ENCODE assay signal across 30 cellular contexts in genomic region chr11:110162216-110162615, GRCh38.
"Had no signal": no experiment of that assay in that cellular context is flagged by ENCODE, and none has a peak within 500 bp of the region (broad histone marks: within the 10 kb centered on the region; RNA-seq: fewer than 3 reads in every experiment).

No MANE protein-coding gene starts in this region.

- H3K79me2 ChIP-seq: parathyroid adenoma had no signal

- H3K9me3 Mint-ChIP-seq: activated CD4-positive, alpha-beta memory T cell treated with anti-CD3 and anti-CD28 coated beads, Interleukin-2, amount 10 ng/mL, durations not matched to agents 7 days and 5 days; activated CD4-positive, alpha-beta T cell treated with anti-CD3 and anti-CD28 coated beads, Interleukin-2, amount 10 ng/mL, durations not matched to agents 7 days and 5 days; activated naive CD4-positive, alpha-beta T cell treated with anti-CD3 and anti-CD28 coated beads, Interleukin-2, amount 10 ng/mL, durations not matched to agents 7 days and 5 days; activated naive CD8-positive, alpha-beta T cell treated with anti-CD3 and anti-CD28 coated beads, Interleukin-2, amount 10 ng/mL, durations not matched to agents 7 days and 5 days; activated T-cell treated with anti-CD3 and anti-CD28 coated beads, Interleukin-2, amount 50 U/mL, for 24 hours; central memory CD8-positive, alpha-beta T cell; naive thymus-derived CD4-positive, alpha-beta T cell; stimulated activated naive B cell treated with anti-CD40 and anti-IgM and Interleukin-4, amounts not matched to agents 10 μg/mL and 1 μg/mL and 100 μg/mL, for 72 hours; WTC11 had no signal

- H3K4me3 ChIP-seq: breast epithelium, gastroesophageal sphincter, stomach, thyroid gland, upper lobe of left lung had no signal

- DNase-seq: activated CD4-positive, alpha-beta memory T cell treated with anti-CD3 and anti-CD28 coated beads, Interleukin-2, amount 10 ng/mL, durations not matched to agents 7 days and 5 days; activated CD4-positive, alpha-beta T cell treated with anti-CD3 and anti-CD28 coated beads for 1 hour; activated CD4-positive, alpha-beta T cell treated with anti-CD3 and anti-CD28 coated beads, Interleukin-2, amount 10 ng/mL, durations not matched to agents 7 days and 5 days; activated CD8-positive, alpha-beta memory T cell treated with anti-CD3 and anti-CD28 coated beads, Interleukin-2, amount 50 U/mL, for 48 hours; activated gamma-delta T cell; activated naive CD4-positive, alpha-beta T cell treated with anti-CD3 and anti-CD28 coated beads, Interleukin-2, amount 10 ng/mL, durations not matched to agents 7 days and 5 days; activated naive CD8-positive, alpha-beta T cell treated with anti-CD3 and anti-CD28 coated beads, Interleukin-2, amount 10 ng/mL, durations not matched to agents 7 days and 5 days; activated T-cell treated with anti-CD3 and anti-CD28 coated beads, Interleukin-2, amount 50 U/mL, for 24 hours; amygdala; dermis blood vessel endothelial cell; effector CD4-positive, alpha-beta T cell; hippocampal formation; kidney; left colon; midbrain; naive thymus-derived CD4-positive, alpha-beta T cell; nucleus accumbens; right cardiac atrium; stimulated activated CD4-positive, alpha-beta T cell treated with anti-CD3 and anti-CD28 coated beads, Interleukin-15, amount 100 ng/mL, for 24 hours; stimulated activated CD4-positive, alpha-beta T cell treated with anti-CD3 and anti-CD28 coated beads, Interleukin-2, amount 100 ng/mL, for 24 hours; stimulated activated naive B cell treated with anti-CD40 and anti-IgM and Interleukin-4, amounts not matched to agents 10 μg/mL and 1 μg/mL and 100 μg/mL, for 72 hours; stomach; T-helper 17 cell; thyroid gland; upper lobe of left lung had no signal

- ATAC-seq: gastroesophageal sphincter; left colon; naive thymus-derived CD4-positive, alpha-beta T cell; right cardiac atrium; stimulated activated naive B cell treated with anti-CD40 and anti-IgM and Interleukin-4, amounts not matched to agents 10 μg/mL and 1 μg/mL and 100 μg/mL, for 72 hours; T-helper 17 cell; WTC11 had no signal

- H3K4me1 ChIP-seq: breast epithelium, gastroesophageal sphincter, parathyroid adenoma, stomach, upper lobe of left lung had no signal

- H3K27me3 ChIP-seq: breast epithelium, gastroesophageal sphincter, stomach, thyroid gland, upper lobe of left lung had no signal

- H3K27ac Mint-ChIP-seq: activated CD4-positive, alpha-beta memory T cell treated with anti-CD3 and anti-CD28 coated beads, Interleukin-2, amount 10 ng/mL, durations not matched to agents 7 days and 5 days; activated CD4-positive, alpha-beta T cell treated with anti-CD3 and anti-CD28 coated beads, Interleukin-2, amount 10 ng/mL, durations not matched to agents 7 days and 5 days; activated naive CD4-positive, alpha-beta T cell treated with anti-CD3 and anti-CD28 coated beads, Interleukin-2, amount 10 ng/mL, durations not matched to agents 7 days and 5 days; activated naive CD8-positive, alpha-beta T cell treated with anti-CD3 and anti-CD28 coated beads, Interleukin-2, amount 10 ng/mL, durations not matched to agents 7 days and 5 days; activated T-cell treated with anti-CD3 and anti-CD28 coated beads, Interleukin-2, amount 50 U/mL, for 24 hours; naive thymus-derived CD4-positive, alpha-beta T cell; stimulated activated naive B cell treated with anti-CD40 and anti-IgM and Interleukin-4, amounts not matched to agents 10 μg/mL and 1 μg/mL and 100 μg/mL, for 72 hours; T-helper 17 cell; WTC11 had no signal

- H3K36me3 Mint-ChIP-seq: activated naive CD4-positive, alpha-beta T cell treated with anti-CD3 and anti-CD28 coated beads, Interleukin-2, amount 10 ng/mL, durations not matched to agents 7 days and 5 days; activated naive CD8-positive, alpha-beta T cell treated with anti-CD3 and anti-CD28 coated beads, Interleukin-2, amount 10 ng/mL, durations not matched to agents 7 days and 5 days; naive thymus-derived CD4-positive, alpha-beta T cell had no signal

- H3K9me3 ChIP-seq: breast epithelium, gastroesophageal sphincter, stomach, thyroid gland, upper lobe of left lung had no signal

- H3K4me3 Mint-ChIP-seq: activated CD4-positive, alpha-beta memory T cell treated with anti-CD3 and anti-CD28 coated beads, Interleukin-2, amount 10 ng/mL, durations not matched to agents 7 days and 5 days; activated CD4-positive, alpha-beta T cell treated with anti-CD3 and anti-CD28 coated beads, Interleukin-2, amount 10 ng/mL, durations not matched to agents 7 days and 5 days; activated naive CD4-positive, alpha-beta T cell treated with anti-CD3 and anti-CD28 coated beads, Interleukin-2, amount 10 ng/mL, durations not matched to agents 7 days and 5 days; activated naive CD8-positive, alpha-beta T cell treated with anti-CD3 and anti-CD28 coated beads, Interleukin-2, amount 10 ng/mL, durations not matched to agents 7 days and 5 days; activated T-cell treated with anti-CD3 and anti-CD28 coated beads, Interleukin-2, amount 50 U/mL, for 24 hours; central memory CD8-positive, alpha-beta T cell; naive thymus-derived CD4-positive, alpha-beta T cell; stimulated activated naive B cell treated with anti-CD40 and anti-IgM and Interleukin-4, amounts not matched to agents 10 μg/mL and 1 μg/mL and 100 μg/mL, for 72 hours; T-helper 17 cell; WTC11 had no signal

- H3K4me1 Mint-ChIP-seq: activated CD4-positive, alpha-beta memory T cell treated with anti-CD3 and anti-CD28 coated beads, Interleukin-2, amount 10 ng/mL, durations not matched to agents 7 days and 5 days; activated CD4-positive, alpha-beta T cell treated with anti-CD3 and anti-CD28 coated beads, Interleukin-2, amount 10 ng/mL, durations not matched to agents 7 days and 5 days; activated naive CD4-positive, alpha-beta T cell treated with anti-CD3 and anti-CD28 coated beads, Interleukin-2, amount 10 ng/mL, durations not matched to agents 7 days and 5 days; activated naive CD8-positive, alpha-beta T cell treated with anti-CD3 and anti-CD28 coated beads, Interleukin-2, amount 10 ng/mL, durations not matched to agents 7 days and 5 days; central memory CD8-positive, alpha-beta T cell; naive thymus-derived CD4-positive, alpha-beta T cell; stimulated activated naive B cell treated with anti-CD40 and anti-IgM and Interleukin-4, amounts not matched to agents 10 μg/mL and 1 μg/mL and 100 μg/mL, for 72 hours; T-helper 17 cell had no signal

- H3K9ac ChIP-seq: parathyroid adenoma had no signal

- H3K27ac ChIP-seq: breast epithelium, gastroesophageal sphincter, parathyroid adenoma, stomach, thyroid gland, upper lobe of left lung had no signal

- H2AFZ ChIP-seq: parathyroid adenoma had no signal
